ENCODE assay signal across 19 cellular contexts in the genomic region with DNA sequence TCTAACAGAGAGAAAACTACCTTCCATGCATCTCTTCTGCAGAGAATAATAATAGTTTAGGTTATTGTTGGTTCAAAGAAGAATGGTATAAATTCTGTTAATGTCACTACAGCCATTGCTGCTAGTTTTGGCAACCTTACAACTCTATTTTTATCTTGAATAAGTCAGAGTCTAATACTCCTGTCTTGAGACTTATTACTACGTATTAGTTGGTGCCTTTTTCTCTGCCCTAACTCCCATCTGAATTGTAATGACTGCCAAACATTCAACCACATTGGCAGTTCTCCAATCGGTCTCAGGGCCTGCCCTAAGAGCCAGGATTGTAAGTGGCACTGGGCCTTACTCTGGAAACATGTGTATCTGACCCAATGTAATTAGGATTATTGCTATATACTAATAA.
DNase-seq lines count a peak whose midpoint lies in the region; ATAC-seq, FAIRE-seq and TF ChIP-seq lines count a peak whose summit lies in the region.
"Had no signal": no experiment of that assay in that cellular context is flagged by ENCODE, and none has a peak within 500 bp of the region (broad histone marks: within the 10 kb centered on the region; RNA-seq: fewer than 3 reads in every experiment).

No MANE protein-coding gene starts in this region.

- no peak for TF ChIP-seq POLR2A in HepG2 (IDR thresholded peaks at IDR 0.05; ENCODE audit: insufficient read depth in 1 of 2, low read depth in 2 of 2, low read length in 2 of 2)
- TF ChIP-seq POLR2A in erythroblast (IDR thresholded peaks at IDR 0.05; ENCODE audit: low read length) = no peak

- peaks cover 24% of the 10 kb centered on the region for H3K4me1 ChIP-seq in psoas muscle
- H3K4me1 ChIP-seq in HepG2 (ENCODE audit: insufficient read depth, low read length) = peaks cover 24% of the 10 kb centered on the region

- WGBS in psoas muscle, 3 donors = 11 to 15% (median 14%) methylated on average over 2 of the region's 2 CpGs
- whole genome bisulfite sequencing in HepG2 (ENCODE audit: low lambda C conversion rate) = 20% methylated on average over 2 of the region's 2 CpGs

- no TSS peak for BruUV-seq in HepG2 (replicated peaks; lab: Mats Ljungman, UMichigan)

- in situ Hi-C loops in HepG2 (cut with HindIII; ENCODE audit: extremely low pct_ligation_motif_present, low pct_unique_long_range_greater_than_20kb) = loop anchor here (10.0 kb wide), 1 partner anchor 57 kb away; no protein-coding TSS in a partner anchor

- H3K36me3 ChIP-seq in psoas muscle (ENCODE audit: insufficient read depth in 1 of 2, low read depth in 1 of 2) (no peaks in the 10 kb centered on the region), HepG2 (replicated peaks in 1 of 2; ENCODE audit: control insufficient read depth in 1 of 2, insufficient read depth in 2 of 2, low read length in 2 of 2) (no peaks in the 10 kb centered on the region)
- H3K36me3 ChIP-seq: neutrophil had no signal

- CTCF ChIA-PET in HepG2 (lab: Yijun Ruan, JAX; ENCODE audit: low intra/inter-chr PET ratio, low total read pairs) = no interaction called here

- H4K20me1 ChIP-seq in HepG2 (ENCODE audit: insufficient read depth, low read length) = no peaks in the 10 kb centered on the region

- H3K9ac ChIP-seq in HepG2 (ENCODE audit: insufficient read depth, low read depth, low read length) = no peak overlapping the region

- DNase-seq in DMS 273 (lab: John Stamatoyannopoulos, UW; ENCODE audit: unreplicated experiment) = peak; percentile 74
- peak; percentile 77 for DNase-seq in LHCN-M2 (ENCODE audit: low read depth)
- DNase-seq in fibroblast of gingiva (ENCODE audit: low read depth) = peak; percentile 70
- DNase-seq in psoas muscle = no peak
- DNase-seq in HepG2 (ENCODE audit: low spot score) = no peak
- no peak for DNase-seq in erythroblast (lab: John Stamatoyannopoulos, UW)
- DNase-seq in activated naive CD4-positive, alpha-beta T cell treated with Interleukin-2 at 50 U/mL for 16 hours = no peak
- DNase-seq in iPS-NIHi11 (ENCODE audit: low spot score) = no peak
- DNase-seq: activated CD4-positive, CD25-positive, alpha-beta regulatory T cell treated with anti-CD3 and anti-CD28 coated beads, Interleukin-2, amount 50 U/mL, for 72 hours; Caco-2; foreskin melanocyte; H9; left cardiac atrium; NCI-H2029 treated with DMSO at 0.1 percent for 48 hours; NCI-H524; SIG-M5 had no signal

- H3K9me3 ChIP-seq in psoas muscle (no peaks in the 10 kb centered on the region), HepG2 (ENCODE audit: low read length) (no peaks in the 10 kb centered on the region)
- H3K9me3 ChIP-seq: Caco-2, neutrophil had no signal

- ATAC-seq in psoas muscle (peak in 3 of 4 donors; percentile 46 to 63 (median 50)), HepG2 (no peak)

- H3K27me3 ChIP-seq in psoas muscle (ENCODE audit: insufficient read depth in 3 of 3, low read length in 2 of 3) (no peaks in the 10 kb centered on the region), HepG2 (ENCODE audit: control insufficient read depth in 1 of 2, insufficient read depth in 2 of 2, low read length in 2 of 2) (no peaks in the 10 kb centered on the region)
- H3K27me3 ChIP-seq: neutrophil had no signal

- no peak for TF ChIP-seq CTCF in psoas muscle (IDR thresholded peaks at IDR 0.05)
- TF ChIP-seq CTCF in HepG2 (CRISPR knock-in tag; IDR thresholded peaks at IDR 0.05) = no peak

- no peak overlapping the region for H3K4me2 ChIP-seq in HepG2 (ENCODE audit: low read depth, low read length)

- intact Hi-C loops in psoas muscle (cut with DNase I) (loop anchor here (5.0 kb wide), 1 partner anchor 40 kb away; no protein-coding TSS in a partner anchor), HepG2 (cut with micrococcal nuclease; ENCODE audit: unreplicated experiment) (no loop called here)

- H2AFZ ChIP-seq in HepG2 (ENCODE audit: low read length) = no peak overlapping the region

- TF ChIP-seq EP300 in HepG2 (IDR thresholded peaks at IDR 0.05; ENCODE audit: low read depth in 2 of 2, low read length in 2 of 2) = no peak
- no peak for TF ChIP-seq EP300 in HepG2 (CRISPR knock-in tag; IDR thresholded peaks at IDR 0.05; ENCODE audit: borderline replicate concordance)

- no peaks in the 10 kb centered on the region for H3K79me2 ChIP-seq in HepG2 (ENCODE audit: insufficient read depth, low read length)

- TF ChIP-seq RAD21 in HepG2 (CRISPR knock-in tag; IDR thresholded peaks at IDR 0.05) = no peak

- H3K4me3 ChIP-seq in psoas muscle = no peak overlapping the region
- no peak overlapping the region for H3K4me3 ChIP-seq in HepG2 (replicated peaks in 1 of 3; ENCODE audit: insufficient read depth in 1 of 3, low read depth in 2 of 3, low read length in 3 of 3)

- POLR2A ChIA-PET in HepG2 (lab: Yijun Ruan, JAX) = no interaction called here

- FAIRE-seq in HepG2 (lab: Jason Lieb, UNC) = no peak
- FAIRE-seq: G401.6 had no signal

- H3K27ac ChIP-seq in psoas muscle (peak overlapping the region; percentile 62), HepG2 (ENCODE audit: extremely low read length, insufficient read depth, low read length) (no peak overlapping the region)
- H3K27ac ChIP-seq: HL-60, neutrophil had no signal

TF ChIP-seq in HepG2, 621 proteins besides CTCF, POLR2A, EP300 and RAD21:
- TF ChIP-seq, protein P1, sequence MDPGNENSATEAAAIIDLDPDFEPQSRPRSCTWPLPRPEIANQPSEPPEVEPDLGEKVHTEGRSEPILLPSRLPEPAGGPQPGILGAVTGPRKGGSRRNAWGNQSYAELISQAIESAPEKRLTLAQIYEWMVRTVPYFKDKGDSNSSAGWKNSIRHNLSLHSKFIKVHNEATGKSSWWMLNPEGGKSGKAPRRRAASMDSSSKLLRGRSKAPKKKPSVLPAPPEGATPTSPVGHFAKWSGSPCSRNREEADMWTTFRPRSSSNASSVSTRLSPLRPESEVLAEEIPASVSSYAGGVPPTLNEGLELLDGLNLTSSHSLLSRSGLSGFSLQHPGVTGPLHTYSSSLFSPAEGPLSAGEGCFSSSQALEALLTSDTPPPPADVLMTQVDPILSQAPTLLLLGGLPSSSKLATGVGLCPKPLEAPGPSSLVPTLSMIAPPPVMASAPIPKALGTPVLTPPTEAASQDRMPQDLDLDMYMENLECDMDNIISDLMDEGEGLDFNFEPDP (CRISPR knock-in tag; conservative IDR thresholded peaks at IDR 0.05) = no peak
- no peak for TF ChIP-seq FOXA1 (IDR thresholded peaks at IDR 0.05)
- TF ChIP-seq FOXA1 (CRISPR knock-in tag; IDR thresholded peaks at IDR 0.05) = no peak
- TF ChIP-seq, protein P2, sequence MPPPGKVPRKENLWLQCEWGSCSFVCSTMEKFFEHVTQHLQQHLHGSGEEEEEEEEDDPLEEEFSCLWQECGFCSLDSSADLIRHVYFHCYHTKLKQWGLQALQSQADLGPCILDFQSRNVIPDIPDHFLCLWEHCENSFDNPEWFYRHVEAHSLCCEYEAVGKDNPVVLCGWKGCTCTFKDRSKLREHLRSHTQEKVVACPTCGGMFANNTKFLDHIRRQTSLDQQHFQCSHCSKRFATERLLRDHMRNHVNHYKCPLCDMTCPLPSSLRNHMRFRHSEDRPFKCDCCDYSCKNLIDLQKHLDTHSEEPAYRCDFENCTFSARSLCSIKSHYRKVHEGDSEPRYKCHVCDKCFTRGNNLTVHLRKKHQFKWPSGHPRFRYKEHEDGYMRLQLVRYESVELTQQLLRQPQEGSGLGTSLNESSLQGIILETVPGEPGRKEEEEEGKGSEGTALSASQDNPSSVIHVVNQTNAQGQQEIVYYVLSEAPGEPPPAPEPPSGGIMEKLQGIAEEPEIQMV (CRISPR knock-in tag; IDR thresholded peaks at IDR 0.05; ENCODE audit: low read depth) = no peak
- no peak for TF ChIP-seq TAF1 (CRISPR knock-in tag; IDR thresholded peaks at IDR 0.05)
- TF ChIP-seq, protein P3, sequence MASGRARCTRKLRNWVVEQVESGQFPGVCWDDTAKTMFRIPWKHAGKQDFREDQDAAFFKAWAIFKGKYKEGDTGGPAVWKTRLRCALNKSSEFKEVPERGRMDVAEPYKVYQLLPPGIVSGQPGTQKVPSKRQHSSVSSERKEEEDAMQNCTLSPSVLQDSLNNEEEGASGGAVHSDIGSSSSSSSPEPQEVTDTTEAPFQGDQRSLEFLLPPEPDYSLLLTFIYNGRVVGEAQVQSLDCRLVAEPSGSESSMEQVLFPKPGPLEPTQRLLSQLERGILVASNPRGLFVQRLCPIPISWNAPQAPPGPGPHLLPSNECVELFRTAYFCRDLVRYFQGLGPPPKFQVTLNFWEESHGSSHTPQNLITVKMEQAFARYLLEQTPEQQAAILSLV (CRISPR knock-in tag; IDR thresholded peaks at IDR 0.05; ENCODE audit: borderline replicate concordance) = no peak
- TF ChIP-seq, protein P4, sequence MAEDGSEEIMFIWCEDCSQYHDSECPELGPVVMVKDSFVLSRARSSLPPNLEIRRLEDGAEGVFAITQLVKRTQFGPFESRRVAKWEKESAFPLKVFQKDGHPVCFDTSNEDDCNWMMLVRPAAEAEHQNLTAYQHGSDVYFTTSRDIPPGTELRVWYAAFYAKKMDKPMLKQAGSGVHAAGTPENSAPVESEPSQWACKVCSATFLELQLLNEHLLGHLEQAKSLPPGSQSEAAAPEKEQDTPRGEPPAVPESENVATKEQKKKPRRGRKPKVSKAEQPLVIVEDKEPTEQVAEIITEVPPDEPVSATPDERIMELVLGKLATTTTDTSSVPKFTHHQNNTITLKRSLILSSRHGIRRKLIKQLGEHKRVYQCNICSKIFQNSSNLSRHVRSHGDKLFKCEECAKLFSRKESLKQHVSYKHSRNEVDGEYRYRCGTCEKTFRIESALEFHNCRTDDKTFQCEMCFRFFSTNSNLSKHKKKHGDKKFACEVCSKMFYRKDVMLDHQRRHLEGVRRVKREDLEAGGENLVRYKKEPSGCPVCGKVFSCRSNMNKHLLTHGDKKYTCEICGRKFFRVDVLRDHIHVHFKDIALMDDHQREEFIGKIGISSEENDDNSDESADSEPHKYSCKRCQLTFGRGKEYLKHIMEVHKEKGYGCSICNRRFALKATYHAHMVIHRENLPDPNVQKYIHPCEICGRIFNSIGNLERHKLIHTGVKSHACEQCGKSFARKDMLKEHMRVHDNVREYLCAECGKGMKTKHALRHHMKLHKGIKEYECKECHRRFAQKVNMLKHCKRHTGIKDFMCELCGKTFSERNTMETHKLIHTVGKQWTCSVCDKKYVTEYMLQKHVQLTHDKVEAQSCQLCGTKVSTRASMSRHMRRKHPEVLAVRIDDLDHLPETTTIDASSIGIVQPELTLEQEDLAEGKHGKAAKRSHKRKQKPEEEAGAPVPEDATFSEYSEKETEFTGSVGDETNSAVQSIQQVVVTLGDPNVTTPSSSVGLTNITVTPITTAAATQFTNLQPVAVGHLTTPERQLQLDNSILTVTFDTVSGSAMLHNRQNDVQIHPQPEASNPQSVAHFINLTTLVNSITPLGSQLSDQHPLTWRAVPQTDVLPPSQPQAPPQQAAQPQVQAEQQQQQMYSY (CRISPR knock-in tag; IDR thresholded peaks at IDR 0.05) = no peak
- TF ChIP-seq ELF4 (CRISPR knock-in tag; IDR thresholded peaks at IDR 0.05; ENCODE audit: borderline replicate concordance) = no peak
- no peak for TF ChIP-seq MAFG (CRISPR knock-in tag; IDR thresholded peaks at IDR 0.05)

Comparison
In these comparisons a context has a peak if more than half of its experiments do, and no peak if none do; other contexts are left out.
1. DNase-seq: peak in DMS 273 (single experiment), LHCN-M2 (single experiment) and fibroblast of gingiva (single experiment); none in psoas muscle (0 of 2), HepG2 (single experiment), erythroblast (0 of 2), activated naive CD4-positive, alpha-beta T cell treated with Interleukin-2 at 50 U/mL for 16 hours (single experiment) and iPS-NIHi11 (single experiment).